ENCODE assay signal across 8 cellular contexts in the genomic region with DNA sequence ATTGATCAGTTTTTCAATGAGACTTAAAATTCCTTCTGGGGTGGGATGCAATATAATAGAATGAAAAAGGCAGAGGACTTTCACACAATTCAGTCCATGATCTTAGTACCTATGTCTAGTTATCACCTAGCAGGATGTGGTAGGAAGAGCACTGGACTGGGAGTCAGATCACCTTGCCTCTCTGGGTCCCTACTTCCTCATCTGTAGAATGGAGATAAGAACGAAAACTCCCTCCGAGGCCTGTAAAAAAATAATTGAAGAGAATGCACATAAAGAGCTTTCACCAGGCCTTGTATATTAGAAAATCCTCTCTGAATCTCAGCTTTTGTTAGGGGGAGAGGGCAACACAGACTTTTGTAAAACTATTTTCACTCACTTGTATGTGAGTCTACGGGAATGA.
DNase-seq lines count a peak whose midpoint lies in the region; ATAC-seq lines count a peak whose summit lies in the region.
"Had no signal": no experiment of that assay in that cellular context is flagged by ENCODE, and none has a peak within 500 bp of the region (broad histone marks: within the 10 kb centered on the region; RNA-seq: fewer than 3 reads in every experiment).

No MANE protein-coding gene starts in this region.

- H2AFZ ChIP-seq in neuron (ENCODE audit: low read depth, low read length) = no peak overlapping the region

- peak overlapping the region; percentile 63 for H3K9ac ChIP-seq in ES-I3 (ENCODE audit: low read depth, low read length)

- peak overlapping the region; percentile 81 for H3K27ac ChIP-seq in cingulate gyrus (ENCODE audit: low read depth, low read length)
- H3K27ac ChIP-seq: uterus had no signal

- H3K4me1 ChIP-seq in ES-I3 (ENCODE audit: insufficient read depth, low read length) = no peaks in the 10 kb centered on the region
- peaks cover 18% of the 10 kb centered on the region for H3K4me1 ChIP-seq in neuron (ENCODE audit: insufficient read depth, low read length)
- H3K4me1 ChIP-seq: uterus had no signal

- no peaks in the 10 kb centered on the region for H3K36me3 ChIP-seq in ES-I3 (ENCODE audit: insufficient read depth, low read length)
- peaks cover 4% of the 10 kb centered on the region for H3K36me3 ChIP-seq in neuron (ENCODE audit: insufficient read depth, low read length)
- H3K36me3 ChIP-seq: uterus had no signal

- ATAC-seq in HG03175 (IDR thresholded peaks at IDR 0.05; ENCODE audit: unreplicated experiment) = no peak

- H3K27me3 ChIP-seq in neuron (ENCODE audit: insufficient read depth, low read length) = no peaks in the 10 kb centered on the region
- H3K27me3 ChIP-seq: uterus had no signal

- H3K4me3 ChIP-seq in neuron (ENCODE audit: low read length) = peak overlapping the region; percentile 79

- no peaks in the 10 kb centered on the region for H3K9me3 ChIP-seq in ES-I3 (ENCODE audit: control insufficient read depth, insufficient read depth, low read length)
- no peaks in the 10 kb centered on the region for H3K9me3 ChIP-seq in neuron (ENCODE audit: low read length)
- H3K9me3 ChIP-seq: uterus had no signal

- DNase-seq in NCI-H69 (lab: John Stamatoyannopoulos, UW) = peak; percentile 47
- no peak for DNase-seq in ecto neural progenitor cell (ENCODE audit: low spot score)
- DNase-seq in MV-4-11 (lab: John Stamatoyannopoulos, UW) = no peak
- DNase-seq: uterus had no signal
